ENCODE assay signal across 8 cellular contexts in genomic region chr12:88142610-88142991, GRCh38. TPM values are rescaled to one million over a fixed set of nuclear protein-coding genes. Genes with fewer than 3 reads are reported as not detected.
DNase-seq lines count a peak whose midpoint lies in the region; TF ChIP-seq lines count a peak whose summit lies in the region.

No MANE protein-coding gene starts in this region.

- peak overlapping the region; percentile 86 for H3K4me3 ChIP-seq in Caco-2 (ENCODE audit: low read depth, low read length)
- peak overlapping the region; percentile 69 to 82 for H3K4me3 ChIP-seq in right atrium auricular region
- H3K4me3 ChIP-seq in sigmoid colon: peak overlapping the region; percentile 60 to 72 (median 66)

- H2BK5ac ChIP-seq in H9 (ENCODE audit: insufficient read length, low read length): no peak overlapping the region

- no peaks in the 10 kb centered on the region for H3K23me2 ChIP-seq in H9 (ENCODE audit: insufficient read length, low read depth, low read length, poor library complexity, severe bottlenecking)

- intact Hi-C loops in Caco-2 (cut with micrococcal nuclease; ENCODE audit: unreplicated experiment) (loop anchor here (1.0 to 10.0 kb wide), 3 partner anchors 37 to 1382 kb away; partner anchors contain the start of genes GALNT4 and POC1B), sigmoid colon (cut with DNase I) (loop anchor here (5.0 to 10.0 kb wide), 6 partner anchors 105 to 1382 kb away; partner anchors contain the start of genes DUSP6, GALNT4 and POC1B)
- intact Hi-C loops in activated naive CD4-positive, alpha-beta T cell treated with anti-CD3 and anti-CD28 coated beads for 36 hours (cut with micrococcal nuclease): loop anchor here (1.0 to 10.0 kb wide), 13 partner anchors 93 to 1615 kb away; partner anchors contain the start of genes DUSP6 and POC1B

- TF ChIP-seq POLR2A in sigmoid colon (IDR thresholded peaks at IDR 0.05): no peak

- no peak overlapping the region for H2BK15ac ChIP-seq in H9 (ENCODE audit: low read depth, low read length)

- no peak overlapping the region for H3K23ac ChIP-seq in H9 (ENCODE audit: insufficient read length, low read depth, low read length)

- H3T11ph ChIP-seq in H9 (ENCODE audit: low read length): no peak overlapping the region

- no peak overlapping the region for H2AK5ac ChIP-seq in H9 (ENCODE audit: insufficient read length, low read length)

- CTCF ChIA-PET in Caco-2 (lab: Charles Lee): no interaction called here
- CTCF ChIA-PET in activated naive CD4-positive, alpha-beta T cell treated with anti-CD3 and anti-CD28 coated beads for 36 hours (lab: Charles Lee): no interaction called here

- no peak overlapping the region for H2AFZ ChIP-seq in H9 (ENCODE audit: low read length)

- no peak overlapping the region for H2BK120ac ChIP-seq in H9 (ENCODE audit: low read depth, low read length, poor library complexity, severe bottlenecking)

- H3K4me1 ChIP-seq in Caco-2 (peaks cover 30% of the 10 kb centered on the region), H9 (ENCODE audit: insufficient read depth, low read length) (peaks cover 5% of the 10 kb centered on the region; the same call in 1 of the 2 replicates), right atrium auricular region (peaks cover 0 to 26% of the 10 kb centered on the region in 2 donors), sigmoid colon (peaks cover 0 to 33% (median 16%) of the 10 kb centered on the region in 4 donors)

- no peaks in the 10 kb centered on the region for H4K20me1 ChIP-seq in H9 (ENCODE audit: control insufficient read depth, insufficient read depth, insufficient read length)

- TF ChIP-seq CTCF in Caco-2 (IDR thresholded peaks at IDR 0.05; ENCODE audit: insufficient read depth in 1 of 2, low read depth in 1 of 2, low read length in 1 of 2, severe bottlenecking in 1 of 2, unreplicated experiment in 1 of 2) (no peak), H9 (conservative IDR thresholded peaks at IDR 0.05) (no peak), right atrium auricular region (IDR thresholded peaks at IDR 0.05) (no peak), sigmoid colon (IDR thresholded peaks at IDR 0.05) (no peak)

- H3K56ac ChIP-seq in H9 (ENCODE audit: insufficient read length, low read depth, low read length): no peak overlapping the region

- H4K91ac ChIP-seq in H9 (ENCODE audit: insufficient read length, low read depth, low read length): no peak overlapping the region

- H3K27ac ChIP-seq in H9 (ENCODE audit: insufficient read length, low read depth, low read length): no peak overlapping the region
- peak overlapping the region; percentile 51 to 80 for H3K27ac ChIP-seq in right atrium auricular region
- H3K27ac ChIP-seq in sigmoid colon: peak overlapping the region; percentile 74 to 81 (median 78)

- H3K36me3 Mint-ChIP-seq in Caco-2 (ENCODE audit: insufficient read depth, unreplicated experiment) (no peaks in the 10 kb centered on the region), H9 (ENCODE audit: insufficient read depth in 1 of 3, low read depth in 3 of 3) (peaks cover 0 to 7% (median 0%) of the 10 kb centered on the region in 3 experiments; a peak in 3 of 7 replicates)
- H3K36me3 Mint-ChIP-seq in activated naive CD4-positive, alpha-beta T cell treated with anti-CD3 and anti-CD28 coated beads for 36 hours (ENCODE audit: low read depth): peaks cover 19% of the 10 kb centered on the region

- no peaks in the 10 kb centered on the region for H3K79me1 ChIP-seq in H9 (ENCODE audit: insufficient read depth, low read depth, low read length, poor library complexity, severe bottlenecking)

- H2BK20ac ChIP-seq in H9 (ENCODE audit: low read depth, low read length, poor library complexity, severe bottlenecking): no peak overlapping the region

- H3K9ac ChIP-seq in H9 (ENCODE audit: extremely low read depth, insufficient read length, low read length): peak overlapping the region; percentile 93

- H3K4me3 Mint-ChIP-seq in Caco-2 (ENCODE audit: unreplicated experiment) (peak overlapping the region; percentile 86), H9 (peak overlapping the region; percentile 88 to 97)
- H3K4me3 Mint-ChIP-seq in activated naive CD4-positive, alpha-beta T cell treated with anti-CD3 and anti-CD28 coated beads for 36 hours: peak overlapping the region; percentile 91

- H3K36me3 ChIP-seq in Caco-2 (ENCODE audit: control insufficient read depth, insufficient read depth, low read length): no peaks in the 10 kb centered on the region
- no peaks in the 10 kb centered on the region for H3K36me3 ChIP-seq in right atrium auricular region
- H3K36me3 ChIP-seq in sigmoid colon: no peaks in the 10 kb centered on the region

- WGBS in H9 (ENCODE audit: extremely low coverage, insufficient read length, low lambda C conversion rate): no CpG with 5 or more reads among the region's 18 CpGs
- WGBS in sigmoid colon, 2 donors: 0 to 1% methylated on average over 18 of the region's 18 CpGs

- H3K4me1 Mint-ChIP-seq in Caco-2 (ENCODE audit: low read depth, unreplicated experiment) (peaks cover 17% of the 10 kb centered on the region), H9 (peaks cover 32 to 35% of the 10 kb centered on the region in 2 experiments)
- H3K4me1 Mint-ChIP-seq in activated naive CD4-positive, alpha-beta T cell treated with anti-CD3 and anti-CD28 coated beads for 36 hours (ENCODE audit: low read depth): peaks cover 38% of the 10 kb centered on the region

- no peak overlapping the region for H4K8ac ChIP-seq in H9 (replicated peaks; ENCODE audit: insufficient read length, low read depth, low read length)

- H3K27me3 ChIP-seq in Caco-2 (replicated peaks; ENCODE audit: control insufficient read depth, insufficient read depth, low read length): no peaks in the 10 kb centered on the region
- no peaks in the 10 kb centered on the region for H3K27me3 ChIP-seq in H9 (ENCODE audit: insufficient read depth, low read length)
- H3K27me3 ChIP-seq in right atrium auricular region: no peaks in the 10 kb centered on the region
- no peaks in the 10 kb centered on the region for H3K27me3 ChIP-seq in sigmoid colon

- no peak overlapping the region for H2BK12ac ChIP-seq in H9 (ENCODE audit: insufficient read length, low read depth, low read length)

- no peak overlapping the region for H3K18ac ChIP-seq in H9 (ENCODE audit: insufficient read length, low read depth, low read length)

- no peaks in the 10 kb centered on the region for H3K9me3 Mint-ChIP-seq in Caco-2 (ENCODE audit: unreplicated experiment)
- H3K9me3 Mint-ChIP-seq in H9: no peaks in the 10 kb centered on the region
- H3K9me3 Mint-ChIP-seq in activated naive CD4-positive, alpha-beta T cell treated with anti-CD3 and anti-CD28 coated beads for 36 hours: no peaks in the 10 kb centered on the region

- H3K9me3 ChIP-seq in Caco-2 (no peaks in the 10 kb centered on the region), H9 (ENCODE audit: control insufficient read depth, low read depth, low read length) (no peaks in the 10 kb centered on the region), right atrium auricular region (no peaks in the 10 kb centered on the region), sigmoid colon (no peaks in the 10 kb centered on the region)

- no peak overlapping the region for H4K5ac ChIP-seq in H9 (ENCODE audit: insufficient read length, low read depth, low read length)

- H3K27ac Mint-ChIP-seq in Caco-2 (ENCODE audit: unreplicated experiment): peak overlapping the region; percentile 68
- peak overlapping the region; percentile 65 to 94 (median 80); a peak in 6 of 7 replicates for H3K27ac Mint-ChIP-seq in H9
- H3K27ac Mint-ChIP-seq in activated naive CD4-positive, alpha-beta T cell treated with anti-CD3 and anti-CD28 coated beads for 36 hours: peak overlapping the region; percentile 90

- H3K27me3 Mint-ChIP-seq in Caco-2 (ENCODE audit: insufficient read depth, unreplicated experiment): no peaks in the 10 kb centered on the region
- H3K27me3 Mint-ChIP-seq in H9 (ENCODE audit: low read depth): no peaks in the 10 kb centered on the region
- H3K27me3 Mint-ChIP-seq in activated naive CD4-positive, alpha-beta T cell treated with anti-CD3 and anti-CD28 coated beads for 36 hours (ENCODE audit: low read depth): no peaks in the 10 kb centered on the region

- peak overlapping the region; percentile 75 for H3K4me2 ChIP-seq in H9 (ENCODE audit: insufficient read depth, insufficient read length, low read length)

- TF ChIP-seq EP300 in sigmoid colon (IDR thresholded peaks at IDR 0.05): no peak

- peaks cover 5% of the 10 kb centered on the region; the same call in 1 of the 2 replicates for H3K79me2 ChIP-seq in H9 (ENCODE audit: insufficient read depth, low read length)

- peak; percentile 38 to 50 for DNase-seq in Caco-2
- DNase-seq in H9: peak; percentile 47
- DNase-seq in NCI-H345 treated with DMSO at 0.1 percent for 48 hours (lab: John Stamatoyannopoulos, UW; ENCODE audit: unreplicated experiment): peak; percentile 62
- peak; percentile 37 for DNase-seq in activated naive CD4-positive, alpha-beta T cell treated with anti-CD3 and anti-CD28 coated beads for 36 hours
- no peak for DNase-seq in right atrium auricular region (ENCODE audit: low spot score)
- peak; percentile 68 for DNase-seq in sigmoid colon
- DNase-seq in inferior parietal cortex (ENCODE audit: extremely low spot score): no peak
- DNase-seq in DMS114 treated with DMSO at 0.1 percent for 48 hours (lab: John Stamatoyannopoulos, UW; ENCODE audit: unreplicated experiment): no peak

- TSS peak; percentile 52 for BruUV-seq in Caco-2 (replicated peaks; lab: Mats Ljungman, UMichigan)

- POLR2A ChIA-PET in Caco-2 (lab: Charles Lee): interaction anchor here (1.4 kb wide), 1 partner anchor 437 kb away, joined by 3 read pairs; the partner anchor contains the start of gene KITLG

- H3K4ac ChIP-seq in H9 (ENCODE audit: low read depth, low read length): no peak overlapping the region

- peak overlapping the region; percentile 81 for H3K14ac ChIP-seq in H9 (ENCODE audit: insufficient read depth, low read length)

RNA-seq across cellular contexts. Expression of gene TMTC3, which starts 0.5 kb away (rescaled TPM):
- total RNA-seq in Caco-2 (2022) (31.8 and 31.9 TPM in 2 replicates), H9 (2021) (37.7 and 40.1 TPM in 2 replicates), right atrium auricular region (10 to 100 TPM in 1 of 2 donors, 1 to 10 TPM in 1; 9.9 to 11.8 TPM), sigmoid colon (10 to 100 TPM; 14.4 to 22.2 (median 20.7) TPM)
- total RNA-seq in activated naive CD4-positive, alpha-beta T cell treated with anti-CD3 and anti-CD28 coated beads for 36 hours: 1 to 10 TPM; 5.2 TPM
- polyA plus RNA-seq in sigmoid colon: 1 to 10 TPM in 2 of 3 donors, under 1 TPM in 1; 0.46 to 2.6 (median 1.2) TPM

RNA-seq across cellular contexts. Expression of gene CEP290, which starts 0.7 kb away (rescaled TPM):
- total RNA-seq in Caco-2 (2022): 14.0 and 16.2 TPM in 2 replicates
- 10.0 and 12.8 TPM in 2 replicates for total RNA-seq in H9 (2021)
- total RNA-seq in activated naive CD4-positive, alpha-beta T cell treated with anti-CD3 and anti-CD28 coated beads for 36 hours: 10 to 100 TPM; 12.7 to 13.6 TPM
- total RNA-seq in right atrium auricular region: 1 to 10 TPM; 5.9 to 8.7 TPM
- total RNA-seq in sigmoid colon: 10 to 100 TPM; 14.1 to 17.5 (median 15.9) TPM
- 1 to 10 TPM; 2.3 to 7.2 (median 5.1) TPM for polyA plus RNA-seq in sigmoid colon

Comparison
In these comparisons a context has a peak if more than half of its experiments do, and no peak if none do; other contexts are left out.
1. DNase-seq: peak in Caco-2 (2 of 2), H9 (single experiment), NCI-H345 treated with DMSO at 0.1 percent for 48 hours (single experiment), activated naive CD4-positive, alpha-beta T cell treated with anti-CD3 and anti-CD28 coated beads for 36 hours (single experiment) and sigmoid colon (single experiment); none in right atrium auricular region (single experiment), inferior parietal cortex (single experiment) and DMS114 treated with DMSO at 0.1 percent for 48 hours (single experiment).
2. Peak in every context shown above with its lines, with median percentiles within 50 percentile points of each other: H3K4me3 ChIP-seq, H3K27ac Mint-ChIP-seq and H3K4me3 Mint-ChIP-seq.